In genomic region chr17:78376161-78376560, GRCh38 we compare ENCODE assay signal across 13 cellular contexts. TPM values are rescaled to one million over a fixed set of nuclear protein-coding genes. Genes with fewer than 3 reads are reported as not detected.
DNase-seq lines count a peak whose midpoint lies in the region; ATAC-seq and TF ChIP-seq lines count a peak whose summit lies in the region.
"Had no signal": no experiment of that assay in that cellular context is flagged by ENCODE, and none has a peak within 500 bp of the region (broad histone marks: within the 10 kb centered on the region; RNA-seq: fewer than 3 reads in every experiment).

No MANE protein-coding gene starts in this region.

- TF ChIP-seq POLR2A in Peyer's patch (IDR thresholded peaks at IDR 0.05): no peak
- TF ChIP-seq POLR2A in esophagus muscularis mucosa (IDR thresholded peaks at IDR 0.05; ENCODE audit: low read depth): no peak
- no peak for TF ChIP-seq POLR2A in thyroid gland (IDR thresholded peaks at IDR 0.05)

- H3K27me3 ChIP-seq in ACC112 (ENCODE audit: insufficient read depth, low read length) (no peaks in the 10 kb centered on the region), Peyer's patch (no peaks in the 10 kb centered on the region), esophagus muscularis mucosa (peaks cover 0 to 3% (median 0%) of the 10 kb centered on the region in 4 donors), neutrophil (no peaks in the 10 kb centered on the region), thyroid gland (no peaks in the 10 kb centered on the region)

- TF ChIP-seq EP300 in esophagus muscularis mucosa (IDR thresholded peaks at IDR 0.05): no peak

- H3K4me1 ChIP-seq in ACC112 (ENCODE audit: control insufficient read depth, insufficient read depth, low read length, unreplicated experiment) (peaks cover 52% of the 10 kb centered on the region), Peyer's patch (peaks cover 4 to 29% (median 8%) of the 10 kb centered on the region in 4 donors), esophagus muscularis mucosa (peaks cover 25 to 41% (median 38%) of the 10 kb centered on the region in 4 donors), neutrophil (ENCODE audit: control insufficient read depth in 1 of 2, insufficient read depth in 1 of 2, low read depth in 1 of 2, low read length in 1 of 2) (peaks cover 60 to 63% of the 10 kb centered on the region in 2 experiments), thyroid gland (peaks cover 13 to 47% of the 10 kb centered on the region in 2 donors)

- 90% methylated on average over 5 of the region's 5 CpGs for WGBS in esophagus muscularis mucosa
- WGBS in thyroid gland, 2 donors: 84 to 95% methylated on average over 5 of the region's 5 CpGs

- H3K9me3 ChIP-seq in Peyer's patch (no peaks in the 10 kb centered on the region), esophagus muscularis mucosa (no peaks in the 10 kb centered on the region), neutrophil (no peaks in the 10 kb centered on the region), thyroid gland (no peaks in the 10 kb centered on the region)

- no peak overlapping the region for H2AFZ ChIP-seq in ACC112 (ENCODE audit: low read length, unreplicated experiment)

- peak overlapping the region; percentile 41 for H3K4me3 ChIP-seq in ACC112 (ENCODE audit: low read depth, low read length)
- no peak overlapping the region for H3K4me3 ChIP-seq in Peyer's patch
- H3K4me3 ChIP-seq in esophagus muscularis mucosa: no peak overlapping the region
- peak overlapping the region in 1 of 2 experiments; percentile 25 for H3K4me3 ChIP-seq in neutrophil (ENCODE audit: low read depth in 1 of 2, low read length in 1 of 2)
- no peak overlapping the region for H3K4me3 ChIP-seq in thyroid gland (replicated peaks in 1 of 3)

- peaks cover 26% of the 10 kb centered on the region for H3K79me2 ChIP-seq in ACC112 (ENCODE audit: control insufficient read depth, insufficient read depth, low read length, unreplicated experiment)

- TF ChIP-seq CTCF in Peyer's patch (IDR thresholded peaks at IDR 0.05): no peak
- TF ChIP-seq CTCF in esophagus muscularis mucosa (IDR thresholded peaks at IDR 0.05): no peak
- no peak for TF ChIP-seq CTCF in neutrophil (IDR thresholded peaks at IDR 0.05)
- TF ChIP-seq CTCF in thyroid gland (IDR thresholded peaks at IDR 0.05): no peak

- H3K36me3 ChIP-seq in ACC112 (ENCODE audit: insufficient read depth, low read length) (no peaks in the 10 kb centered on the region), Peyer's patch (no peaks in the 10 kb centered on the region), esophagus muscularis mucosa (peaks cover 0 to 4% (median 0%) of the 10 kb centered on the region in 4 donors), neutrophil (no peaks in the 10 kb centered on the region), thyroid gland (no peaks in the 10 kb centered on the region)

- intact Hi-C loops in esophagus muscularis mucosa (cut with DNase I): no loop called here
- intact Hi-C loops in thyroid gland (cut with DNase I): no loop called here

- ATAC-seq in HG03378 (IDR thresholded peaks at IDR 0.05; ENCODE audit: unreplicated experiment): no peak
- ATAC-seq: natural killer cell treated with Interleukin-12 subunit alpha and Interleukin-12 subunit beta and Interleukin-15 and Interleukin-18, amount 100 ng/mL, for 72 hours had no signal

- DNase-seq in Peyer's patch (no peak), esophagus muscularis mucosa (ENCODE audit: extremely low spot score) (no peak), NCI-H524 (lab: John Stamatoyannopoulos, UW) (no peak), thyroid gland (no peak)
- no peak for DNase-seq in stimulated activated CD4-positive, alpha-beta T cell treated with anti-CD3 and anti-CD28 coated beads, Interleukin-12 subunit alpha, Interleukin-12 subunit beta, amount 100 ng/mL, for 4 hours
- DNase-seq: DMS153, kidney, NCI-H1417 treated with DMSO at 0.1 percent for 48 hours, NCI-H69 had no signal

- H3K27ac ChIP-seq in ACC112 (ENCODE audit: low read depth, low read length): peak overlapping the region; percentile 99
- H3K27ac ChIP-seq in Peyer's patch: peak overlapping the region in 3 of 4 donors; percentile 11 to 70 (median 44)
- peak overlapping the region in 3 of 4 donors; percentile 5 to 65 (median 52) for H3K27ac ChIP-seq in esophagus muscularis mucosa (replicated peaks in 1 of 4)
- peak overlapping the region; percentile 84 for H3K27ac ChIP-seq in neutrophil
- peak overlapping the region in 1 of 3 donors; percentile 70 for H3K27ac ChIP-seq in thyroid gland

RNA-seq across cellular contexts. Expression of gene PGS1, which starts 2.3 kb away (rescaled TPM):
- total RNA-seq in Peyer's patch: 100 to 1,000 TPM in 3 of 4 donors, 10 to 100 TPM in 1; 32.4 to 149 (median 116) TPM
- 10 to 100 TPM; 30.7 to 45.9 (median 35.6) TPM for total RNA-seq in esophagus muscularis mucosa
- 10 to 100 TPM; 41.2 to 87.2 (median 69.1) TPM for total RNA-seq in thyroid gland

RNA-seq across cellular contexts. Expression of gene SOCS3, which starts 16.3 kb away (rescaled TPM):
- total RNA-seq in Peyer's patch: 100 to 1,000 TPM in 1 of 4 donors, 10 to 100 TPM in 2, 1 to 10 TPM in 1; 3.2 to 125 (median 20.8) TPM
- total RNA-seq in esophagus muscularis mucosa: 1,000 to 10,000 TPM in 1 of 4 donors, 10 to 100 TPM in 3; 12.5 to 1,139 (median 39.3) TPM
- total RNA-seq in thyroid gland: 100 to 1,000 TPM in 1 of 4 donors, 10 to 100 TPM in 2, 1 to 10 TPM in 1; 9.2 to 110 (median 33.3) TPM
